12 cellular contexts compared by ENCODE assay signal in genomic region chr1:1157033-1157365, GRCh38. TPM values are rescaled to one million over a fixed set of nuclear protein-coding genes. Genes with fewer than 3 reads are reported as not detected.
A peak's percentile ranks its signal among the peaks of the same experiment; 100 is the strongest.
DNase-seq lines count a peak whose midpoint lies in the region; ATAC-seq and TF ChIP-seq lines count a peak whose summit lies in the region.
"Had no signal": no experiment of that assay in that cellular context is flagged by ENCODE, and none has a peak within 500 bp of the region (broad histone marks: within the 10 kb centered on the region; RNA-seq: fewer than 3 reads in every experiment).

No MANE protein-coding gene starts in this region.

- intact Hi-C loops in OCI-LY7 (cut with micrococcal nuclease; ENCODE audit: unreplicated experiment), result no loop called here

- CTCF ChIA-PET in activated naive CD4-positive, alpha-beta T cell treated with anti-CD3 and anti-CD28 coated beads, Interleukin-2, amount 10 ng/mL, durations not matched to agents 7 days and 5 days (lab: Charles Lee), result no interaction called here
- CTCF ChIA-PET in OCI-LY7 (lab: Charles Lee; ENCODE audit: unreplicated experiment), result no interaction called here

- H3K27ac ChIP-seq in OCI-LY7 (ENCODE audit: low read depth, low read length, poor library complexity, severe bottlenecking), result no peak overlapping the region

- H3K27ac Mint-ChIP-seq in activated naive CD4-positive, alpha-beta T cell treated with anti-CD3 and anti-CD28 coated beads, Interleukin-2, amount 10 ng/mL, durations not matched to agents 7 days and 5 days, result no peak overlapping the region
- H3K27ac Mint-ChIP-seq in glutamatergic neuron (ENCODE audit: unreplicated experiment), result peak overlapping the region; percentile 78
- no peak overlapping the region for H3K27ac Mint-ChIP-seq in stimulated activated naive CD8-positive, alpha-beta T cell treated with anti-CD3 and anti-CD28 coated beads, Interleukin-15, amount 100 ng/mL, for 72 hours

- TF ChIP-seq CTCF in OCI-LY7 (conservative IDR thresholded peaks at IDR 0.05; ENCODE audit: low read length) (no peak), glutamatergic neuron (IDR thresholded peaks at IDR 0.05; ENCODE audit: partially characterized antibody, unreplicated experiment) (no peak)

- no peaks in the 10 kb centered on the region for H3K9me2 ChIP-seq in OCI-LY7 (ENCODE audit: insufficient read depth, low read length)

- peaks cover 3% of the 10 kb centered on the region for H3K4me1 Mint-ChIP-seq in activated naive CD4-positive, alpha-beta T cell treated with anti-CD3 and anti-CD28 coated beads, Interleukin-2, amount 10 ng/mL, durations not matched to agents 7 days and 5 days
- no peaks in the 10 kb centered on the region for H3K4me1 Mint-ChIP-seq in glutamatergic neuron (ENCODE audit: low read depth, unreplicated experiment)
- peaks cover 14% of the 10 kb centered on the region for H3K4me1 Mint-ChIP-seq in stimulated activated naive CD8-positive, alpha-beta T cell treated with anti-CD3 and anti-CD28 coated beads, Interleukin-15, amount 100 ng/mL, for 72 hours

- no peaks in the 10 kb centered on the region for H4K20me1 ChIP-seq in OCI-LY7 (ENCODE audit: insufficient read depth, low read length)

- no peaks in the 10 kb centered on the region for H3K36me3 ChIP-seq in OCI-LY7 (ENCODE audit: insufficient read depth, low read length)

- no peak overlapping the region for H3K4me3 ChIP-seq in OCI-LY7 (ENCODE audit: low read depth, low read length, poor library complexity, severe bottlenecking)

- POLR2A ChIA-PET in OCI-LY7 (lab: Charles Lee), result no interaction called here

- H3K79me2 ChIP-seq in OCI-LY7 (ENCODE audit: insufficient read depth, low read depth, low read length), result no peaks in the 10 kb centered on the region

- peaks cover 23% of the 10 kb centered on the region for H3K27me3 Mint-ChIP-seq in activated naive CD4-positive, alpha-beta T cell treated with anti-CD3 and anti-CD28 coated beads, Interleukin-2, amount 10 ng/mL, durations not matched to agents 7 days and 5 days
- H3K27me3 Mint-ChIP-seq in glutamatergic neuron (ENCODE audit: unreplicated experiment), result peaks cover 69% of the 10 kb centered on the region
- no peaks in the 10 kb centered on the region for H3K27me3 Mint-ChIP-seq in stimulated activated naive CD8-positive, alpha-beta T cell treated with anti-CD3 and anti-CD28 coated beads, Interleukin-15, amount 100 ng/mL, for 72 hours

- peaks cover 23% of the 10 kb centered on the region for H3K9me3 Mint-ChIP-seq in activated naive CD4-positive, alpha-beta T cell treated with anti-CD3 and anti-CD28 coated beads, Interleukin-2, amount 10 ng/mL, durations not matched to agents 7 days and 5 days
- H3K9me3 Mint-ChIP-seq in glutamatergic neuron (ENCODE audit: unreplicated experiment), result peaks cover 78% of the 10 kb centered on the region
- peaks cover 20 to 24% of the 10 kb centered on the region in 2 donors for H3K9me3 Mint-ChIP-seq in stimulated activated naive CD8-positive, alpha-beta T cell treated with anti-CD3 and anti-CD28 coated beads, Interleukin-15, amount 100 ng/mL, for 72 hours

- ATAC-seq in stimulated activated naive CD8-positive, alpha-beta T cell treated with anti-CD3 and anti-CD28 coated beads, Interleukin-15, amount 100 ng/mL, for 72 hours, result peak; percentile 26

- H2AFZ ChIP-seq in OCI-LY7 (ENCODE audit: low read length), result no peak overlapping the region

- no peaks in the 10 kb centered on the region for H3K9me3 ChIP-seq in OCI-LY7 (ENCODE audit: low read length)
- H3K9me3 ChIP-seq: psoas muscle had no signal

- peak overlapping the region; percentile 45; the same call in 1 of the 2 replicates for H3K4me2 ChIP-seq in OCI-LY7 (ENCODE audit: low read length)

- peaks cover 5% of the 10 kb centered on the region for H3K36me3 Mint-ChIP-seq in activated naive CD4-positive, alpha-beta T cell treated with anti-CD3 and anti-CD28 coated beads, Interleukin-2, amount 10 ng/mL, durations not matched to agents 7 days and 5 days
- peaks cover 23% of the 10 kb centered on the region for H3K36me3 Mint-ChIP-seq in glutamatergic neuron (ENCODE audit: unreplicated experiment)

- DNase-seq in activated naive CD4-positive, alpha-beta T cell treated with anti-CD3 and anti-CD28 coated beads, Interleukin-2, amount 10 ng/mL, durations not matched to agents 7 days and 5 days, result no peak
- DNase-seq in activated naive CD4-positive, alpha-beta T cell treated with anti-CD3 and anti-CD28 coated beads, Interleukin-2, amount 50 U/mL, for 16 hours, result no peak
- DNase-seq in OCI-LY7 (ENCODE audit: low spot score), result no peak
- no peak for DNase-seq in glutamatergic neuron
- no peak for DNase-seq in stimulated activated naive CD8-positive, alpha-beta T cell treated with anti-CD3 and anti-CD28 coated beads, Interleukin-15, amount 100 ng/mL, for 72 hours
- DNase-seq in activated CD8-positive, alpha-beta memory T cell treated with anti-CD3 and anti-CD28 coated beads, Interleukin-2, amount 50 U/mL, for 4 hours, result no peak
- DNase-seq in SW 1271 (lab: John Stamatoyannopoulos, UW), result no peak
- no peak for DNase-seq in DMS79 (lab: John Stamatoyannopoulos, UW)
- DNase-seq: cortex of kidney, DND-41 had no signal

- peak overlapping the region; percentile 43 for H3K4me3 Mint-ChIP-seq in activated naive CD4-positive, alpha-beta T cell treated with anti-CD3 and anti-CD28 coated beads, Interleukin-2, amount 10 ng/mL, durations not matched to agents 7 days and 5 days
- H3K4me3 Mint-ChIP-seq in glutamatergic neuron (ENCODE audit: unreplicated experiment), result peak overlapping the region; percentile 49
- H3K4me3 Mint-ChIP-seq in stimulated activated naive CD8-positive, alpha-beta T cell treated with anti-CD3 and anti-CD28 coated beads, Interleukin-15, amount 100 ng/mL, for 72 hours, result peak overlapping the region; percentile 27 to 53

- peaks cover 5% of the 10 kb centered on the region for H3K4me1 ChIP-seq in OCI-LY7 (ENCODE audit: insufficient read depth, low read length, poor library complexity, severe bottlenecking)

- no TSS peak for BruUV-seq in OCI-LY7 (replicated peaks; lab: Mats Ljungman, UMichigan)

RNA-seq across cellular contexts. Expression of gene TTLL10, which starts 16.7 kb away (rescaled TPM):
- not detected in 2 replicates for total RNA-seq in OCI-LY7 (2014; rRNA removed; shearing (Covaris generic))
- total RNA-seq in OCI-LY7 (2022) (not detected in 2 replicates), glutamatergic neuron (ENCODE audit: unreplicated experiment) (not detected)
- total RNA-seq: SK-MEL-5 had no signal

RNA-seq across cellular contexts. Expression of gene C1orf159, which starts 41.1 kb away (rescaled TPM):
- 13.1 and 27.6 TPM in 2 replicates for total RNA-seq in OCI-LY7 (2014; rRNA removed; shearing (Covaris generic))
- 24.1 and 24.5 TPM in 2 replicates for total RNA-seq in OCI-LY7 (2022)
- total RNA-seq in glutamatergic neuron (ENCODE audit: unreplicated experiment), result 24.5 TPM

RNA-seq across cellular contexts. Expression of gene TNFRSF18, which starts 49.4 kb away (rescaled TPM):
- not detected in 2 replicates for total RNA-seq in OCI-LY7 (2014; rRNA removed; shearing (Covaris generic))
- total RNA-seq in OCI-LY7 (2022) (not detected in 2 replicates), glutamatergic neuron (ENCODE audit: unreplicated experiment) (3.0 TPM)
- total RNA-seq: SK-MEL-5 had no signal

RNA-seq across cellular contexts. Expression of gene TNFRSF4, which starts 57.0 kb away (rescaled TPM):
- total RNA-seq in OCI-LY7 (2014; rRNA removed; shearing (Covaris generic)), result not detected in 2 replicates
- total RNA-seq in OCI-LY7 (2022), result 1.1 and 1.4 TPM in 2 replicates
- 0.29 TPM for total RNA-seq in glutamatergic neuron (ENCODE audit: unreplicated experiment)
- total RNA-seq: SK-MEL-5 had no signal
